In the genomic region with DNA sequence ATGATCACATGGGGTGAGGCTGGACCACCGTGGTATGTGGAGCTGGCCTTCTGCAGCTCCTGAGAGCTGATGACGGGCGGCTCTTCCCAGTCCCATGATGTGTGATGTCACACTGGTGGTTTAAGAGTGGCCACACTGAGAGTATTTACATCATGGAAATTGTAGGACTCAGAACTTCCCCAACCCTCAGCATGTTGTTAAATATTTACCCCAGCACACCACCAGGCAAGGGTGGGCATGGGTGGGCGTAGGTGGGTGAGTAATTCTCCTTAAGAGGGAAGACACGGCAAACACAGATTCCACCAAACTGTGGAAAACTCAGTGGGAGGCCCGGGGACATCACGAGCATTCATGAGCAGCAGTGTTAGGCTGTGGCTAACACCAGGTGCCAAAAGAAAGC, we compare ENCODE assay signal across 22 cellular contexts.
DNase-seq lines count a peak whose midpoint lies in the region; ATAC-seq, FAIRE-seq and TF ChIP-seq lines count a peak whose summit lies in the region.
"Had no signal": no experiment of that assay in that cellular context is flagged by ENCODE, and none has a peak within 500 bp of the region (broad histone marks: within the 10 kb centered on the region; RNA-seq: fewer than 3 reads in every experiment).

No MANE protein-coding gene starts in this region.

- H3K4me1 ChIP-seq in astrocyte (ENCODE audit: insufficient read depth, low read length): peaks cover 8% of the 10 kb centered on the region

- H3K4me3 ChIP-seq in astrocyte (ENCODE audit: insufficient read depth, low read depth, low read length): no peak overlapping the region
- H3K4me3 ChIP-seq in kidney epithelial cell (ENCODE audit: low read depth, low read length): no peak overlapping the region
- H3K4me3 ChIP-seq: K562, MG63, PC-9 had no signal

- no peak for FAIRE-seq in astrocyte (lab: Jason Lieb, UNC)
- FAIRE-seq: A204.1, K562 had no signal

- TF ChIP-seq CTCF in astrocyte (IDR thresholded peaks at IDR 0.05; ENCODE audit: insufficient read depth, low read depth, low read length) (no peak), kidney epithelial cell (IDR thresholded peaks at IDR 0.05; ENCODE audit: insufficient read depth, low read length, poor library complexity, severe bottlenecking) (no peak)

- no peaks in the 10 kb centered on the region for H4K20me1 ChIP-seq in astrocyte (ENCODE audit: insufficient read depth, low read length)

- H3K27me3 ChIP-seq in astrocyte (ENCODE audit: insufficient read depth, low read length): no peaks in the 10 kb centered on the region
- H3K27me3 ChIP-seq in kidney epithelial cell (ENCODE audit: control insufficient read depth, insufficient read depth, low read length): no peaks in the 10 kb centered on the region
- H3K27me3 ChIP-seq: MG63 had no signal

- H3K27ac Mint-ChIP-seq in stimulated activated naive CD8-positive, alpha-beta T cell treated with anti-CD3 and anti-CD28 coated beads, Interleukin-15, amount 100 ng/mL, for 72 hours: no peak overlapping the region
- H3K27ac Mint-ChIP-seq in astrocyte (ENCODE audit: unreplicated experiment): peak overlapping the region; percentile 81
- H3K27ac Mint-ChIP-seq in stimulated activated naive CD8-positive, alpha-beta T cell treated with anti-CD3 and anti-CD28 coated beads, Interleukin-15, Interleukin-2, amounts not matched to agents 100 ng/mL and 50 ng/mL, for 24 hours: peak overlapping the region; percentile 82
- H3K27ac Mint-ChIP-seq in activated CD4-positive, alpha-beta T cell treated with anti-CD3 and anti-CD28 coated beads, Interleukin-2, amount 10 ng/mL, durations not matched to agents 24 days and 14 days: no peak overlapping the region
- H3K27ac Mint-ChIP-seq: CD4-positive, alpha-beta T cell had no signal

- no peaks in the 10 kb centered on the region for H3K9me3 Mint-ChIP-seq in stimulated activated naive CD8-positive, alpha-beta T cell treated with anti-CD3 and anti-CD28 coated beads, Interleukin-15, amount 100 ng/mL, for 72 hours
- peaks cover 2% of the 10 kb centered on the region for H3K9me3 Mint-ChIP-seq in astrocyte (ENCODE audit: unreplicated experiment)
- no peaks in the 10 kb centered on the region for H3K9me3 Mint-ChIP-seq in stimulated activated naive CD8-positive, alpha-beta T cell treated with anti-CD3 and anti-CD28 coated beads, Interleukin-15, Interleukin-2, amounts not matched to agents 100 ng/mL and 50 ng/mL, for 24 hours
- H3K9me3 Mint-ChIP-seq in activated CD4-positive, alpha-beta T cell treated with anti-CD3 and anti-CD28 coated beads, Interleukin-2, amount 10 ng/mL, durations not matched to agents 24 days and 14 days: no peaks in the 10 kb centered on the region
- H3K9me3 Mint-ChIP-seq: CD4-positive, alpha-beta T cell had no signal

- H3K27ac ChIP-seq in astrocyte (ENCODE audit: low read depth, low read length): no peak overlapping the region
- H3K27ac ChIP-seq: RWPE1 had no signal

- H3K36me3 ChIP-seq in astrocyte (ENCODE audit: insufficient read depth, low read length) (no peaks in the 10 kb centered on the region), kidney epithelial cell (ENCODE audit: control insufficient read depth, insufficient read depth, low read length) (no peaks in the 10 kb centered on the region)

- peaks cover 10% of the 10 kb centered on the region for H3K27me3 Mint-ChIP-seq in stimulated activated naive CD8-positive, alpha-beta T cell treated with anti-CD3 and anti-CD28 coated beads, Interleukin-15, amount 100 ng/mL, for 72 hours
- no peaks in the 10 kb centered on the region for H3K27me3 Mint-ChIP-seq in astrocyte (ENCODE audit: low read depth, unreplicated experiment)
- H3K27me3 Mint-ChIP-seq in stimulated activated naive CD8-positive, alpha-beta T cell treated with anti-CD3 and anti-CD28 coated beads, Interleukin-15, Interleukin-2, amounts not matched to agents 100 ng/mL and 50 ng/mL, for 24 hours: peaks cover 10% of the 10 kb centered on the region
- peaks cover 11% of the 10 kb centered on the region for H3K27me3 Mint-ChIP-seq in activated CD4-positive, alpha-beta T cell treated with anti-CD3 and anti-CD28 coated beads, Interleukin-2, amount 10 ng/mL, durations not matched to agents 24 days and 14 days

- DNase-seq in stimulated activated naive CD8-positive, alpha-beta T cell treated with anti-CD3 and anti-CD28 coated beads, Interleukin-15, Interleukin-2, amounts not matched to agents 100 U/mL and 50 U/mL, for 24 hours: no peak
- no peak for DNase-seq in stimulated activated naive CD8-positive, alpha-beta T cell treated with anti-CD3 and anti-CD28 coated beads, Interleukin-15, amount 100 ng/mL, for 72 hours
- no peak for DNase-seq in astrocyte (ENCODE audit: low read depth)
- DNase-seq in kidney epithelial cell (ENCODE audit: low read depth): peak; percentile 89
- DNase-seq in activated CD4-positive, alpha-beta T cell treated with anti-CD3 and anti-CD28 coated beads, Interleukin-2, amount 10 ng/mL, durations not matched to agents 24 days and 14 days: no peak
- DNase-seq in amygdala (lab: John Stamatoyannopoulos, UW): no peak
- DNase-seq: CD4-positive, alpha-beta T cell; COR-L47; DMS 273 treated with DMSO at 0.1 percent for 48 hours; DMS79 treated with DMSO at 0.1 percent for 48 hours; H7; MG63; NCI-H1417; NCI-H187; NCI-H2107; PC-9; SHP77 treated with DMSO at 0.1 percent for 48 hours had no signal

- H3K9ac ChIP-seq in astrocyte (ENCODE audit: low read length): no peak overlapping the region

- peaks cover 25% of the 10 kb centered on the region for H3K4me1 Mint-ChIP-seq in stimulated activated naive CD8-positive, alpha-beta T cell treated with anti-CD3 and anti-CD28 coated beads, Interleukin-15, amount 100 ng/mL, for 72 hours
- H3K4me1 Mint-ChIP-seq in astrocyte (ENCODE audit: low read depth, unreplicated experiment): peaks cover 23% of the 10 kb centered on the region
- peaks cover 57% of the 10 kb centered on the region for H3K4me1 Mint-ChIP-seq in stimulated activated naive CD8-positive, alpha-beta T cell treated with anti-CD3 and anti-CD28 coated beads, Interleukin-15, Interleukin-2, amounts not matched to agents 100 ng/mL and 50 ng/mL, for 24 hours (ENCODE audit: low read depth)
- peaks cover 14% of the 10 kb centered on the region for H3K4me1 Mint-ChIP-seq in activated CD4-positive, alpha-beta T cell treated with anti-CD3 and anti-CD28 coated beads, Interleukin-2, amount 10 ng/mL, durations not matched to agents 24 days and 14 days

- no peak overlapping the region for H3K4me2 ChIP-seq in astrocyte (ENCODE audit: low read length)
- H3K4me2 ChIP-seq: PC-9 had no signal

- no peak overlapping the region for H3K4me3 Mint-ChIP-seq in stimulated activated naive CD8-positive, alpha-beta T cell treated with anti-CD3 and anti-CD28 coated beads, Interleukin-15, amount 100 ng/mL, for 72 hours
- H3K4me3 Mint-ChIP-seq in astrocyte (ENCODE audit: unreplicated experiment): no peak overlapping the region
- no peak overlapping the region for H3K4me3 Mint-ChIP-seq in stimulated activated naive CD8-positive, alpha-beta T cell treated with anti-CD3 and anti-CD28 coated beads, Interleukin-15, Interleukin-2, amounts not matched to agents 100 ng/mL and 50 ng/mL, for 24 hours
- H3K4me3 Mint-ChIP-seq in activated CD4-positive, alpha-beta T cell treated with anti-CD3 and anti-CD28 coated beads, Interleukin-2, amount 10 ng/mL, durations not matched to agents 24 days and 14 days: no peak overlapping the region
- H3K4me3 Mint-ChIP-seq: CD4-positive, alpha-beta T cell had no signal

- no peaks in the 10 kb centered on the region for H3K79me2 ChIP-seq in astrocyte (ENCODE audit: insufficient read depth, low read length)

- peaks cover 23% of the 10 kb centered on the region for H3K36me3 Mint-ChIP-seq in astrocyte (ENCODE audit: low read depth, unreplicated experiment)
- H3K36me3 Mint-ChIP-seq in stimulated activated naive CD8-positive, alpha-beta T cell treated with anti-CD3 and anti-CD28 coated beads, Interleukin-15, Interleukin-2, amounts not matched to agents 100 ng/mL and 50 ng/mL, for 24 hours (ENCODE audit: low read depth): no peaks in the 10 kb centered on the region
- H3K36me3 Mint-ChIP-seq in activated CD4-positive, alpha-beta T cell treated with anti-CD3 and anti-CD28 coated beads, Interleukin-2, amount 10 ng/mL, durations not matched to agents 24 days and 14 days (ENCODE audit: low read depth): no peaks in the 10 kb centered on the region

- ATAC-seq in stimulated activated naive CD8-positive, alpha-beta T cell treated with anti-CD3 and anti-CD28 coated beads, Interleukin-15, Interleukin-2, amounts not matched to agents 100 U/mL and 50 U/mL, for 24 hours: peak; percentile 17
- ATAC-seq in stimulated activated naive CD8-positive, alpha-beta T cell treated with anti-CD3 and anti-CD28 coated beads, Interleukin-15, amount 100 ng/mL, for 72 hours: no peak
- ATAC-seq in GM19452 (IDR thresholded peaks at IDR 0.05; ENCODE audit: unreplicated experiment): no peak
- ATAC-seq: K562 had no signal

- no peaks in the 10 kb centered on the region for H3K9me3 ChIP-seq in astrocyte (ENCODE audit: insufficient read depth, low read depth, low read length)
- H3K9me3 ChIP-seq: MG63 had no signal

- intact Hi-C loops in activated CD4-positive, alpha-beta T cell treated with anti-CD3 and anti-CD28 coated beads, Interleukin-2, amount 10 ng/mL, durations not matched to agents 24 days and 14 days (cut with micrococcal nuclease): no loop called here

- no peak overlapping the region for H2AFZ ChIP-seq in astrocyte (ENCODE audit: low read depth, low read length)
- H2AFZ ChIP-seq: PC-9 had no signal

Comparison
In these comparisons a context has a peak if more than half of its experiments do, and no peak if none do; other contexts are left out.
1. H3K27ac Mint-ChIP-seq: peak in astrocyte (single experiment) and stimulated activated naive CD8-positive, alpha-beta T cell treated with anti-CD3 and anti-CD28 coated beads, Interleukin-15, Interleukin-2, amounts not matched to agents 100 ng/mL and 50 ng/mL, for 24 hours (single experiment); none in stimulated activated naive CD8-positive, alpha-beta T cell treated with anti-CD3 and anti-CD28 coated beads, Interleukin-15, amount 100 ng/mL, for 72 hours (0 of 2) and activated CD4-positive, alpha-beta T cell treated with anti-CD3 and anti-CD28 coated beads, Interleukin-2, amount 10 ng/mL, durations not matched to agents 24 days and 14 days (single experiment).